24 cellular contexts compared by ENCODE assay signal in genomic region chr17:16148596-16148995, GRCh38.
DNase-seq lines count a peak whose midpoint lies in the region; ATAC-seq, FAIRE-seq and TF ChIP-seq lines count a peak whose summit lies in the region.
"Had no signal": no experiment of that assay in that cellular context is flagged by ENCODE, and none has a peak within 500 bp of the region (broad histone marks: within the 10 kb centered on the region; RNA-seq: fewer than 3 reads in every experiment).

No MANE protein-coding gene starts in this region.

- H3K9me3 ChIP-seq in A549 (no peaks in the 10 kb centered on the region), kidney (ENCODE audit: control insufficient read depth in 1 of 2, low read length in 2 of 2) (no peaks in the 10 kb centered on the region)
- H3K9me3 ChIP-seq: Caco-2 had no signal

- no peak overlapping the region for H3K4me3 ChIP-seq in A549
- no peak overlapping the region for H3K4me3 ChIP-seq in kidney (ENCODE audit: low read length in 2 of 2)
- H3K4me3 ChIP-seq: BLaER1, GM12878, GM23248 had no signal

- POLR2A ChIA-PET in A549 (lab: Yijun Ruan, JAX) (no interaction called here), WTC11 (lab: Charles Lee) (no interaction called here)

- TF ChIP-seq EP300 in A549 (IDR thresholded peaks at IDR 0.05): no peak

- H3K4me1 ChIP-seq in A549: peaks cover 22% of the 10 kb centered on the region
- peaks cover 0 to 7% of the 10 kb centered on the region in 2 donors for H3K4me1 ChIP-seq in kidney (ENCODE audit: control insufficient read depth in 1 of 2, insufficient read depth in 1 of 2, low read depth in 1 of 2, low read length in 2 of 2)
- H3K4me1 ChIP-seq: BLaER1, Caco-2 had no signal

- H3K4me1 Mint-ChIP-seq in WTC11 (no peaks in the 10 kb centered on the region), endothelial cell (ENCODE audit: unreplicated experiment) (no peaks in the 10 kb centered on the region)
- H3K4me1 Mint-ChIP-seq: B cell had no signal

- FAIRE-seq in A549 (lab: Jason Lieb, UNC) (peak; percentile 7), frontal cortex (lab: Jason Lieb, UNC) (peak; percentile 48), kidney (lab: Jason Lieb, UNC) (peak; percentile 72), H54 (lab: Jason Lieb, UNC) (no peak)
- FAIRE-seq: GM12878, GM19239, H1 had no signal

- H3K27ac ChIP-seq in A549: no peak overlapping the region
- H3K27ac ChIP-seq in kidney (ENCODE audit: low read depth in 2 of 2, low read length in 2 of 2): no peak overlapping the region
- H3K27ac ChIP-seq: BLaER1, C4-2B, GM23248 had no signal

- TF ChIP-seq POLR2A in A549 (IDR thresholded peaks at IDR 0.05; ENCODE audit: low read length): no peak
- no peak for TF ChIP-seq POLR2A in H54 (IDR thresholded peaks at IDR 0.05; ENCODE audit: low read depth, low read length)

- H3K36me3 ChIP-seq in kidney (ENCODE audit: control insufficient read depth in 1 of 2, insufficient read depth in 2 of 2, low read length in 2 of 2): peaks cover 8 to 17% of the 10 kb centered on the region in 2 donors

- CTCF ChIA-PET in A549 (lab: Yijun Ruan, JAX) (no interaction called here), WTC11 (lab: Charles Lee) (interaction anchor here (0.6 kb wide), 1 partner anchor 81 kb away, joined by 3 read pairs; no protein-coding TSS in a partner anchor)

- H3K27me3 Mint-ChIP-seq in WTC11 (ENCODE audit: low read depth) (no peaks in the 10 kb centered on the region), endothelial cell (ENCODE audit: unreplicated experiment) (peaks cover 1% of the 10 kb centered on the region)
- H3K27me3 Mint-ChIP-seq: B cell; CD4-positive, CD25-positive, alpha-beta regulatory T cell had no signal

- peaks cover 6% of the 10 kb centered on the region for H3K9me3 Mint-ChIP-seq in WTC11
- no peaks in the 10 kb centered on the region for H3K9me3 Mint-ChIP-seq in endothelial cell (ENCODE audit: unreplicated experiment)
- H3K9me3 Mint-ChIP-seq: H9 had no signal

- H3K4me3 Mint-ChIP-seq in WTC11: no peak overlapping the region
- no peak overlapping the region for H3K4me3 Mint-ChIP-seq in endothelial cell (ENCODE audit: unreplicated experiment)
- H3K4me3 Mint-ChIP-seq: B cell; CD4-positive, CD25-positive, alpha-beta regulatory T cell; CD8-positive, alpha-beta T cell; H9 had no signal

- 86% methylated on average over 2 of the region's 2 CpGs for WGBS in A549 (ENCODE audit: missing lambda C conversion rate)

- ATAC-seq in A549 (no peak), WTC11 (no peak)
- ATAC-seq: CD8-positive, alpha-beta T cell; GM12878; HCT116 had no signal

- no peak for DNase-seq in A549 (ENCODE audit: low read depth in 1 of 2, low spot score in 1 of 2)
- peak; percentile 33 to 46 for DNase-seq in NCI-H526 (lab: John Stamatoyannopoulos, UW)
- DNase-seq in frontal cortex (ENCODE audit: low spot score in 2 of 2): no peak
- no peak for DNase-seq in kidney
- DNase-seq in SIG-M5 (lab: John Stamatoyannopoulos, UW): no peak
- DNase-seq in WTC11 (ENCODE audit: low spot score): no peak
- no peak for DNase-seq in endothelial cell (ENCODE audit: low spot score)
- no peak for DNase-seq in H54 (ENCODE audit: insufficient read length, low spot score)
- DNase-seq: 8988T; Caco-2; CD4-positive, CD25-positive, alpha-beta regulatory T cell; CD8-positive, alpha-beta T cell; DMS153; DND-41; GDM1; GM23248; H9 had no signal

- no peak overlapping the region for H3K9ac ChIP-seq in kidney (ENCODE audit: low read length in 2 of 2)
- H3K9ac ChIP-seq: BLaER1, GM23248 had no signal

- no peak overlapping the region for H3K4me2 ChIP-seq in A549
- H3K4me2 ChIP-seq: BLaER1 had no signal

- H3K27ac Mint-ChIP-seq in WTC11 (no peak overlapping the region), endothelial cell (ENCODE audit: unreplicated experiment) (no peak overlapping the region)
- H3K27ac Mint-ChIP-seq: B cell; CD8-positive, alpha-beta T cell had no signal

- TF ChIP-seq RAD21 in A549 (conservative IDR thresholded peaks at IDR 0.05 in 1 of 2, IDR thresholded peaks at IDR 0.05 in 1 of 2): no peak

- intact Hi-C loops in kidney (cut with DNase I): no loop called here

- no peak for TF ChIP-seq CTCF in A549 (IDR thresholded peaks at IDR 0.05)
- no peak for TF ChIP-seq CTCF in kidney (IDR thresholded peaks at IDR 0.05; ENCODE audit: borderline replicate concordance, extremely low read depth, insufficient read depth)
- no peak for TF ChIP-seq CTCF in WTC11 (IDR thresholded peaks at IDR 0.05)
- no peak for TF ChIP-seq CTCF in endothelial cell (IDR thresholded peaks at IDR 0.05; ENCODE audit: unreplicated experiment)

- peaks cover 68% of the 10 kb centered on the region for H3K36me3 Mint-ChIP-seq in WTC11
- peaks cover 37% of the 10 kb centered on the region for H3K36me3 Mint-ChIP-seq in endothelial cell (ENCODE audit: low read depth, unreplicated experiment)

TF ChIP-seq in A549, 52 proteins besides CTCF, POLR2A, EP300 and RAD21 (continues in another document):
- TF ChIP-seq REST (IDR thresholded peaks at IDR 0.05) (no peak), FOSB (CRISPR knock-in tag; IDR thresholded peaks at IDR 0.05) (no peak), CBX8 (IDR thresholded peaks at IDR 0.05) (no peak), MAFK (IDR thresholded peaks at IDR 0.05; ENCODE audit: partially characterized antibody) (no peak), MYC (IDR thresholded peaks at IDR 0.05; ENCODE audit: borderline replicate concordance, low read length) (no peak)
- TF ChIP-seq, protein P1, sequence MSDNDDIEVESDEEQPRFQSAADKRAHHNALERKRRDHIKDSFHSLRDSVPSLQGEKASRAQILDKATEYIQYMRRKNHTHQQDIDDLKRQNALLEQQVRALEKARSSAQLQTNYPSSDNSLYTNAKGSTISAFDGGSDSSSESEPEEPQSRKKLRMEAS (IDR thresholded peaks at IDR 0.05): no peak

TF ChIP-seq in WTC11, 78 proteins besides CTCF, POLR2A, EP300 and RAD21 (continues in another document):
- TF ChIP-seq, protein P2, sequence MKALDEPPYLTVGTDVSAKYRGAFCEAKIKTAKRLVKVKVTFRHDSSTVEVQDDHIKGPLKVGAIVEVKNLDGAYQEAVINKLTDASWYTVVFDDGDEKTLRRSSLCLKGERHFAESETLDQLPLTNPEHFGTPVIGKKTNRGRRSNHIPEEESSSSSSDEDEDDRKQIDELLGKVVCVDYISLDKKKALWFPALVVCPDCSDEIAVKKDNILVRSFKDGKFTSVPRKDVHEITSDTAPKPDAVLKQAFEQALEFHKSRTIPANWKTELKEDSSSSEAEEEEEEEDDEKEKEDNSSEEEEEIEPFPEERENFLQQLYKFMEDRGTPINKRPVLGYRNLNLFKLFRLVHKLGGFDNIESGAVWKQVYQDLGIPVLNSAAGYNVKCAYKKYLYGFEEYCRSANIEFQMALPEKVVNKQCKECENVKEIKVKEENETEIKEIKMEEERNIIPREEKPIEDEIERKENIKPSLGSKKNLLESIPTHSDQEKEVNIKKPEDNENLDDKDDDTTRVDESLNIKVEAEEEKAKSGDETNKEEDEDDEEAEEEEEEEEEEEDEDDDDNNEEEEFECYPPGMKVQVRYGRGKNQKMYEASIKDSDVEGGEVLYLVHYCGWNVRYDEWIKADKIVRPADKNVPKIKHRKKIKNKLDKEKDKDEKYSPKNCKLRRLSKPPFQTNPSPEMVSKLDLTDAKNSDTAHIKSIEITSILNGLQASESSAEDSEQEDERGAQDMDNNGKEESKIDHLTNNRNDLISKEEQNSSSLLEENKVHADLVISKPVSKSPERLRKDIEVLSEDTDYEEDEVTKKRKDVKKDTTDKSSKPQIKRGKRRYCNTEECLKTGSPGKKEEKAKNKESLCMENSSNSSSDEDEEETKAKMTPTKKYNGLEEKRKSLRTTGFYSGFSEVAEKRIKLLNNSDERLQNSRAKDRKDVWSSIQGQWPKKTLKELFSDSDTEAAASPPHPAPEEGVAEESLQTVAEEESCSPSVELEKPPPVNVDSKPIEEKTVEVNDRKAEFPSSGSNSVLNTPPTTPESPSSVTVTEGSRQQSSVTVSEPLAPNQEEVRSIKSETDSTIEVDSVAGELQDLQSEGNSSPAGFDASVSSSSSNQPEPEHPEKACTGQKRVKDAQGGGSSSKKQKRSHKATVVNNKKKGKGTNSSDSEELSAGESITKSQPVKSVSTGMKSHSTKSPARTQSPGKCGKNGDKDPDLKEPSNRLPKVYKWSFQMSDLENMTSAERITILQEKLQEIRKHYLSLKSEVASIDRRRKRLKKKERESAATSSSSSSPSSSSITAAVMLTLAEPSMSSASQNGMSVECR (CRISPR knock-in tag; IDR thresholded peaks at IDR 0.05; ENCODE audit: borderline replicate concordance): no peak
- TF ChIP-seq E2F5 (CRISPR knock-in tag; IDR thresholded peaks at IDR 0.05): no peak
- TF ChIP-seq ZNF263 (CRISPR knock-in tag; IDR thresholded peaks at IDR 0.05; ENCODE audit: low read depth): no peak
- no peak for TF ChIP-seq USF2 (CRISPR knock-in tag; IDR thresholded peaks at IDR 0.05)
- no peak for TF ChIP-seq ZNF121 (CRISPR knock-in tag; IDR thresholded peaks at IDR 0.05)
- no peak for TF ChIP-seq NFE2L1 (CRISPR knock-in tag; IDR thresholded peaks at IDR 0.05)
- TF ChIP-seq, protein P3, sequence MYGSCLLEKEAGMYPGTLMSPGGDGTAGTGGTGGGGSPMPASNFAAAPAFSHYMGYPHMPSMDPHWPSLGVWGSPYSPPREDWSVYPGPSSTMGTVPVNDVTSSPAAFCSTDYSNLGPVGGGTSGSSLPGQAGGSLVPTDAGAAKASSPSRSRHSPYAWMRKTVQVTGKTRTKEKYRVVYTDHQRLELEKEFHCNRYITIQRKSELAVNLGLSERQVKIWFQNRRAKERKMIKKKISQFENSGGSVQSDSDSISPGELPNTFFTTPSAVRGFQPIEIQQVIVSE (CRISPR knock-in tag; IDR thresholded peaks at IDR 0.05; ENCODE audit: borderline replicate concordance): no peak
- TF ChIP-seq, protein P1 (CRISPR knock-in tag; IDR thresholded peaks at IDR 0.05): no peak

Comparison
In these comparisons a context has a peak if more than half of its experiments do, and no peak if none do; other contexts are left out.
1. DNase-seq: peak in NCI-H526 (2 of 2); none in A549 (0 of 2), frontal cortex (0 of 2), kidney (single experiment), SIG-M5 (single experiment), WTC11 (single experiment), endothelial cell (single experiment) and H54 (single experiment).